26 cellular contexts compared by ENCODE assay signal in genomic region chr18:46001892-46002291, GRCh38.
"Had no signal": no experiment of that assay in that cellular context is flagged by ENCODE, and none has a peak within 500 bp of the region (broad histone marks: within the 10 kb centered on the region; RNA-seq: fewer than 3 reads in every experiment).

No MANE protein-coding gene starts in this region.

- H3K9ac ChIP-seq: KMS-11 had no signal

- H3K36me3 ChIP-seq: brain microvascular endothelial cell, cardiac muscle cell, colonic mucosa, SJSA1 had no signal

- H3K4me3 Mint-ChIP-seq: activated CD4-positive, alpha-beta memory T cell treated with anti-CD3 and anti-CD28 coated beads, Interleukin-2, amount 10 ng/mL, durations not matched to agents 7 days and 5 days; activated CD4-positive, alpha-beta T cell treated with anti-CD3 and anti-CD28 coated beads for 36 hours; activated naive CD4-positive, alpha-beta T cell treated with anti-CD3 and anti-CD28 coated beads, Interleukin-2, amount 10 ng/mL, durations not matched to agents 7 days and 5 days; activated T-cell treated with anti-CD3 and anti-CD28 coated beads, Interleukin-2, amount 50 U/mL, for 72 hours had no signal

- H3K9me3 ChIP-seq: colonic mucosa, SJSA1 had no signal

- H3K27me3 ChIP-seq: brain microvascular endothelial cell, cardiac muscle cell, colonic mucosa, SJSA1 had no signal

- H3K4me2 ChIP-seq: KMS-11 had no signal

- DNase-seq: activated CD4-positive, alpha-beta memory T cell treated with anti-CD3 and anti-CD28 coated beads, Interleukin-2, amount 10 ng/mL, durations not matched to agents 7 days and 5 days; activated CD4-positive, alpha-beta T cell treated with anti-CD3 and anti-CD28 coated beads for 36 hours; activated CD4-positive, alpha-beta T cell treated with anti-CD3 and anti-CD28 coated beads, Interleukin-2, amount 50 U/mL, for 1 hour; activated gamma-delta T cell treated with Interleukin-2 at 50 U/mL for 16 hours; activated naive CD4-positive, alpha-beta T cell treated with anti-CD3 and anti-CD28 coated beads, Interleukin-2, amount 10 ng/mL, durations not matched to agents 7 days and 5 days; activated T-cell treated with anti-CD3 and anti-CD28 coated beads for 4 hours; activated T-cell treated with anti-CD3 and anti-CD28 coated beads, Interleukin-2, amount 50 U/mL, for 72 hours; amygdala; brain microvascular endothelial cell; cerebellar nuclear complex; colonic mucosa; NCI-H1105; NCI-H1436 treated with DMSO at 0.1 percent for 48 hours; NCI-H187; NCI-H2081 treated with DMSO at 0.1 percent for 48 hours; NCI-H446; NCI-H524; PC-3; SHP77; SW 1271 had no signal

- ATAC-seq: activated CD4-positive, alpha-beta T cell treated with anti-CD3 and anti-CD28 coated beads for 36 hours; activated T-cell treated with anti-CD3 and anti-CD28 coated beads, Interleukin-2, amount 50 U/mL, for 72 hours; PC-3; SK-N-SH treated with all-trans-retinoic acid at 6 μM for 48 hours had no signal

- H3K4me1 ChIP-seq: colonic mucosa, SJSA1 had no signal

- H3K4me3 ChIP-seq: cardiac muscle cell, colonic mucosa, SJSA1 had no signal

- H3K27me3 Mint-ChIP-seq: activated CD4-positive, alpha-beta memory T cell treated with anti-CD3 and anti-CD28 coated beads, Interleukin-2, amount 10 ng/mL, durations not matched to agents 7 days and 5 days; activated CD4-positive, alpha-beta T cell treated with anti-CD3 and anti-CD28 coated beads for 36 hours had no signal

- FAIRE-seq: RCC 7860 had no signal

- H3K27ac ChIP-seq: brain microvascular endothelial cell, cardiac muscle cell, colonic mucosa, KMS-11, SJSA1, VCaP had no signal

- H3K27ac Mint-ChIP-seq: activated CD4-positive, alpha-beta memory T cell treated with anti-CD3 and anti-CD28 coated beads, Interleukin-2, amount 10 ng/mL, durations not matched to agents 7 days and 5 days; activated CD4-positive, alpha-beta T cell treated with anti-CD3 and anti-CD28 coated beads for 36 hours; activated naive CD4-positive, alpha-beta T cell treated with anti-CD3 and anti-CD28 coated beads, Interleukin-2, amount 10 ng/mL, durations not matched to agents 7 days and 5 days had no signal
